In the genomic region with DNA sequence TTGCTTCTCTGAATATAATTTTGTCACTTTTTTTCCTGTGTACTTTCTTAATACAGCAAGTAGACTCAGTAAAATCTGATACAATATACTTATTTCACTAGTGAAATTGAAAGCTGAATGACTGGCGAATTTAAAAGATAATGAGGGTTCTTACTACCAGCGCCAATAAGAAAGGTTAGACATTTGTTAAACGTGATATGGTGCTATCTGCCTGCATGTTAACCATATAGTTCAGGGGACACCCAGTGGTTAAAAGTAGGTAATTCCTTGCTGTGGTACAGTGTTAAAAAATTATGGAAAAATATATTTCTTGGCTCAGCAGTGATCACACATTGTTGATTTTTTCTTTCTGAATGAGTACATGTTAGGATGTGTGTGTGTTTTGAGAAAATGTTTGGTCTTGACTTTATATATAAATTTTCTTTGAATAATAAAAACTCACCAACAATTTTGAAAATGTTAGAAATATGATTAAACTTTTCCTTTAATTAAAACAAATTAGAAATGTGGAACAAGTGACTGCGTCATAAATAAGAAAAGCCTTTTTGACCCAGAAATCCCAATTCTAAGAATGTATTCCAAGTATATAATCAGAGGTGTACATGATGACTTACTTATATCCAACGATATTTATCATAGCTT, we compare ENCODE assay signal across 8 cellular contexts. TPM values are rescaled to one million over a fixed set of nuclear protein-coding genes. Genes with fewer than 3 reads are reported as not detected.
DNase-seq lines count a peak whose midpoint lies in the region; ATAC-seq and FAIRE-seq lines count a peak whose summit lies in the region.

No MANE protein-coding gene starts in this region.

- H3K18ac ChIP-seq in mesenchymal stem cell (ENCODE audit: low read depth in 1 of 2, low read length in 2 of 2), result no peak overlapping the region

- H3K36me3 ChIP-seq in mesenchymal stem cell (ENCODE audit: control insufficient read depth in 1 of 2, insufficient read depth in 2 of 2, low read depth in 1 of 2, low read length in 2 of 2), result peaks cover 0 to 41% of the 10 kb centered on the region in 2 experiments
- peaks cover 4% of the 10 kb centered on the region for H3K36me3 ChIP-seq in effector memory CD4-positive, alpha-beta T cell (ENCODE audit: control insufficient read depth, insufficient read depth, low read length)

- H2BK15ac ChIP-seq in mesenchymal stem cell (ENCODE audit: low read depth, poor library complexity, severe bottlenecking), result no peak overlapping the region

- no peak overlapping the region for H2AFZ ChIP-seq in mesenchymal stem cell (ENCODE audit: low read depth, low read length)

- no peak overlapping the region for H2BK5ac ChIP-seq in mesenchymal stem cell (ENCODE audit: low read depth, low read length, poor library complexity, severe bottlenecking)

- peaks cover 17% of the 10 kb centered on the region for H3K79me1 ChIP-seq in mesenchymal stem cell (replicated peaks; ENCODE audit: low read length, poor library complexity, severe bottlenecking)

- H3K14ac ChIP-seq in mesenchymal stem cell (ENCODE audit: low read length in 2 of 2), result no peak overlapping the region

- no peaks in the 10 kb centered on the region for H3K27me3 ChIP-seq in mesenchymal stem cell (ENCODE audit: control insufficient read depth in 1 of 2, insufficient read depth in 1 of 2, low read length in 2 of 2)
- H3K27me3 ChIP-seq in effector memory CD4-positive, alpha-beta T cell (replicated peaks; ENCODE audit: control insufficient read depth, insufficient read depth, low read length, poor library complexity, severe bottlenecking), result no peaks in the 10 kb centered on the region

- WGBS in mesenchymal stem cell, result 9% methylated on average over 3 of the region's 5 CpGs

- in situ Hi-C loops in Caki2 (cut with HindIII; ENCODE audit: low pct_unique_long_range_greater_than_20kb, low sequenced_read_pairs), result no loop called here

- ATAC-seq in GM19043 (IDR thresholded peaks at IDR 0.05; ENCODE audit: low read depth, unreplicated experiment), result peak; percentile 83
- ATAC-seq in HG03280 (IDR thresholded peaks at IDR 0.05; ENCODE audit: unreplicated experiment), result peak; percentile 86

- H2AK5ac ChIP-seq in mesenchymal stem cell (ENCODE audit: low read length, severe bottlenecking), result no peak overlapping the region

- no peak overlapping the region for H3K27ac ChIP-seq in mesenchymal stem cell (ENCODE audit: low read length, poor library complexity, severe bottlenecking)
- no peak overlapping the region for H3K27ac ChIP-seq in effector memory CD4-positive, alpha-beta T cell (ENCODE audit: insufficient read depth, low read length, poor library complexity, severe bottlenecking)

- H4K91ac ChIP-seq in mesenchymal stem cell (ENCODE audit: low read length), result no peak overlapping the region

- no peak overlapping the region for H3K23ac ChIP-seq in mesenchymal stem cell (ENCODE audit: low read length in 2 of 2)

- peak; percentile 26 for DNase-seq in Caki2 (ENCODE audit: low read depth)
- peak; percentile 69 for DNase-seq in NOMO-1 treated with DMSO at 0.1 percent for 48 hours (lab: John Stamatoyannopoulos, UW; ENCODE audit: unreplicated experiment)
- DNase-seq in mesenchymal stem cell, result peak; percentile 74
- DNase-seq in effector memory CD4-positive, alpha-beta T cell, result no peak
- DNase-seq in activated CD4-positive, CD25-positive, alpha-beta regulatory T cell (lab: John Stamatoyannopoulos, UW), result no peak

- no peak overlapping the region for H2BK12ac ChIP-seq in mesenchymal stem cell (ENCODE audit: low read length in 2 of 2)

- H3K4me1 ChIP-seq in mesenchymal stem cell (ENCODE audit: control insufficient read depth, insufficient read depth, low read depth, low read length), result no peaks in the 10 kb centered on the region
- no peaks in the 10 kb centered on the region for H3K4me1 ChIP-seq in effector memory CD4-positive, alpha-beta T cell (ENCODE audit: control insufficient read depth, insufficient read depth, low read length, poor library complexity, severe bottlenecking)

- no peaks in the 10 kb centered on the region for H3K9me3 ChIP-seq in mesenchymal stem cell (ENCODE audit: control insufficient read depth, low read length)
- no peaks in the 10 kb centered on the region for H3K9me3 ChIP-seq in effector memory CD4-positive, alpha-beta T cell (ENCODE audit: control insufficient read depth, low read length)

- no peak overlapping the region for H3K4ac ChIP-seq in mesenchymal stem cell (ENCODE audit: low read depth in 1 of 2, low read length in 2 of 2)

- H3K4me2 ChIP-seq in mesenchymal stem cell (ENCODE audit: low read length, poor library complexity, severe bottlenecking), result no peak overlapping the region

- H2BK120ac ChIP-seq in mesenchymal stem cell (ENCODE audit: low read depth, low read length), result no peak overlapping the region

- peak; percentile 47 for FAIRE-seq in colon (lab: Jason Lieb, UNC)

- no peak overlapping the region for H4K8ac ChIP-seq in mesenchymal stem cell (ENCODE audit: low read length)

- peak overlapping the region in 1 of 2 experiments; percentile 34 for H3K4me3 ChIP-seq in mesenchymal stem cell (ENCODE audit: insufficient read depth in 1 of 2, low read depth in 1 of 2, low read length in 2 of 2)
- no peak overlapping the region for H3K4me3 ChIP-seq in effector memory CD4-positive, alpha-beta T cell (ENCODE audit: insufficient read depth, low read depth, low read length, poor library complexity, severe bottlenecking)

- peak overlapping the region; percentile 72 for H3K9ac ChIP-seq in mesenchymal stem cell (ENCODE audit: low read length)

RNA-seq across cellular contexts. Expression of gene CAST, which starts 25.8 kb away (rescaled TPM):
- total RNA-seq in Caki2 (2014; rRNA removed; shearing (Covaris generic); ENCODE audit: low replicate concordance), result 54.8 and 63.5 TPM in 2 replicates
- 217 TPM for polyA plus RNA-seq in mesenchymal stem cell (2013, experiment 1 of 2)
- polyA plus RNA-seq in mesenchymal stem cell (2013, experiment 2 of 2), result 216 TPM

Comparison
In these comparisons a context has a peak if more than half of its experiments do, and no peak if none do; other contexts are left out.
1. DNase-seq: peak in Caki2 (single experiment), NOMO-1 treated with DMSO at 0.1 percent for 48 hours (single experiment) and mesenchymal stem cell (single experiment); none in effector memory CD4-positive, alpha-beta T cell (0 of 3) and activated CD4-positive, CD25-positive, alpha-beta regulatory T cell (0 of 4).